Comparison of ENCODE assay signal across 8 cellular contexts in genomic region chrX:15674514-15674898, GRCh38.
DNase-seq lines count a peak whose midpoint lies in the region; ATAC-seq and TF ChIP-seq lines count a peak whose summit lies in the region.

No MANE protein-coding gene starts in this region.

- H3K9me2 ChIP-seq in DOHH2 (replicated peaks; ENCODE audit: control insufficient read depth, low read length), result no peaks in the 10 kb centered on the region

- H3K79me2 ChIP-seq in DOHH2 (ENCODE audit: control insufficient read depth, low read length), result peaks cover 39% of the 10 kb centered on the region

- peak overlapping the region; percentile 88 for H3K4me3 ChIP-seq in DOHH2 (ENCODE audit: low read length)

- H3K27ac ChIP-seq in DOHH2 (ENCODE audit: low read depth, low read length), result peak overlapping the region; percentile 84
- peak overlapping the region; percentile 99 for H3K27ac ChIP-seq in layer of hippocampus (ENCODE audit: low read depth, low read length)

- peaks cover 18% of the 10 kb centered on the region for H3K4me1 ChIP-seq in DOHH2 (ENCODE audit: control insufficient read depth, low read length)

- H4K20me1 ChIP-seq in DOHH2 (ENCODE audit: control insufficient read depth, insufficient read depth, low read depth, low read length), result no peaks in the 10 kb centered on the region

- ATAC-seq in GM19452 (IDR thresholded peaks at IDR 0.05; ENCODE audit: unreplicated experiment) (peak; percentile 72), HG03520 (IDR thresholded peaks at IDR 0.05; ENCODE audit: unreplicated experiment) (peak; percentile 61)

- peak overlapping the region; percentile 92 for H3K4me2 ChIP-seq in DOHH2 (ENCODE audit: low read length)

- H3F3A ChIP-seq in DOHH2 (ENCODE audit: control insufficient read depth, insufficient read depth), result no peaks in the 10 kb centered on the region

- H3K27me3 ChIP-seq in DOHH2 (ENCODE audit: control insufficient read depth, low read length) (no peaks in the 10 kb centered on the region), layer of hippocampus (ENCODE audit: control insufficient read depth, insufficient read depth, low read length) (no peaks in the 10 kb centered on the region)

- H3K36me3 ChIP-seq in DOHH2 (ENCODE audit: control insufficient read depth, low read length), result no peaks in the 10 kb centered on the region

- DNase-seq in SHP77 treated with DMSO at 0.1 percent for 48 hours (lab: John Stamatoyannopoulos, UW) (peak; percentile 79), cerebellar cortex (ENCODE audit: low spot score) (peak; percentile 95), cortex of kidney (lab: John Stamatoyannopoulos, UW) (no peak)
- peak; percentile 69 to 82 for DNase-seq in stimulated activated CD4-positive, alpha-beta T cell treated with anti-CD3 and anti-CD28 coated beads, Interleukin-2, amount 100 ng/mL, for 48 hours

- no peaks in the 10 kb centered on the region for H3K9me3 ChIP-seq in DOHH2 (ENCODE audit: control insufficient read depth, insufficient read depth, low read length)

- no peak for TF ChIP-seq CTCF in DOHH2 (IDR thresholded peaks at IDR 0.05; ENCODE audit: low read depth, low read length, poor library complexity, severe bottlenecking)
